ENCODE assay signal across 9 cellular contexts in the genomic region with DNA sequence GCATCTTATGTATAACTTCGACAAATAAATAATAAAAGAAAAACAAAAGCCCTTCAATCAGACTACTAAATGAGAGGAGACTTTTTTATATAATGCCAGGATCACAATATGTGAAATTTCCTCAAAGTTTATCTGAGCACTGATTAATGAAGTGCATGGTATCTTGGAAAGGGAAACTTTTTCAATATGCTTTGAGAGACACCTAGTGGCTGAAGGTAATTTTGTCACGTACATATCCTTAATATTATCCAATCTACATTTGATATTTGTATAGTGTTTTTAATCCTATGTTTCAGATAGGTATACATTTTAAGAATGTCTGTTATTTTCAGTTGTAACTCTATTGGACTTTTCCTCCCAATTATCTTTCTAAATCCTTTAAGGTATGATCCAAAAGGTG.
DNase-seq lines count a peak whose midpoint lies in the region; ATAC-seq and TF ChIP-seq lines count a peak whose summit lies in the region.
"Had no signal": no experiment of that assay in that cellular context is flagged by ENCODE, and none has a peak within 500 bp of the region (broad histone marks: within the 10 kb centered on the region; RNA-seq: fewer than 3 reads in every experiment).

No MANE protein-coding gene starts in this region.

- H2AFZ ChIP-seq in OCI-LY7 (ENCODE audit: low read length): no peak overlapping the region

- no peaks in the 10 kb centered on the region for H4K20me1 ChIP-seq in OCI-LY7 (ENCODE audit: insufficient read depth, low read length)

- H3K4me1 ChIP-seq in OCI-LY7 (ENCODE audit: insufficient read depth, low read length, poor library complexity, severe bottlenecking): no peaks in the 10 kb centered on the region

- BruUV-seq in OCI-LY7 (replicated peaks; lab: Mats Ljungman, UMichigan): no TSS peak

- no peak for ATAC-seq in HG02981 (IDR thresholded peaks at IDR 0.05; ENCODE audit: unreplicated experiment)

- no peaks in the 10 kb centered on the region for H3K9me3 ChIP-seq in OCI-LY7 (ENCODE audit: low read length)

- no peak overlapping the region for H3K4me2 ChIP-seq in OCI-LY7 (ENCODE audit: low read length)

- DNase-seq in NOMO-1 treated with DMSO at 0.1 percent for 48 hours (lab: John Stamatoyannopoulos, UW; ENCODE audit: unreplicated experiment): peak; percentile 31
- no peak for DNase-seq in NOMO-1 treated with dmso at 0.1 percent for 144 hours (lab: John Stamatoyannopoulos, UW; ENCODE audit: unreplicated experiment)
- peak; percentile 0 for DNase-seq in OCI-LY7 (ENCODE audit: low spot score)
- DNase-seq in fibroblast of mammary gland (ENCODE audit: low read depth): peak; percentile 46
- peak; percentile 18 for DNase-seq in smooth muscle cell of the brain vasculature (ENCODE audit: low read depth, low spot score)
- DNase-seq in T1000 (lab: John Stamatoyannopoulos, UW): no peak
- DNase-seq in COR-L47 (lab: John Stamatoyannopoulos, UW): no peak
- DNase-seq: activated effector memory CD4-positive, alpha-beta T cell treated with anti-CD3 and anti-CD28 coated beads, Interleukin-2, amount 50 U/mL, for 16 hours had no signal

- CTCF ChIA-PET in OCI-LY7 (lab: Charles Lee; ENCODE audit: unreplicated experiment): no interaction called here

- H3K9me2 ChIP-seq in OCI-LY7 (ENCODE audit: insufficient read depth, low read length): no peaks in the 10 kb centered on the region

- peak; percentile 67 for TF ChIP-seq CTCF in OCI-LY7 (conservative IDR thresholded peaks at IDR 0.05; ENCODE audit: low read length)
- TF ChIP-seq CTCF in fibroblast of mammary gland (conservative IDR thresholded peaks at IDR 0.05; ENCODE audit: control insufficient read depth, insufficient read depth, low read depth, low read length): peak; percentile 48

- no peak overlapping the region for H3K27ac ChIP-seq in OCI-LY7 (ENCODE audit: low read depth, low read length, poor library complexity, severe bottlenecking)

- no peaks in the 10 kb centered on the region for H3K79me2 ChIP-seq in OCI-LY7 (ENCODE audit: insufficient read depth, low read depth, low read length)

- intact Hi-C loops in OCI-LY7 (cut with micrococcal nuclease; ENCODE audit: unreplicated experiment): loop anchor here (10.0 kb wide), 1 partner anchor 330 kb away; no protein-coding TSS in a partner anchor

- POLR2A ChIA-PET in OCI-LY7 (lab: Charles Lee): no interaction called here

- no peak overlapping the region for H3K4me3 ChIP-seq in OCI-LY7 (ENCODE audit: low read depth, low read length, poor library complexity, severe bottlenecking)
- H3K4me3 ChIP-seq in fibroblast of mammary gland (ENCODE audit: control insufficient read depth, low read depth, low read length): no peak overlapping the region

- H3K36me3 ChIP-seq in OCI-LY7 (ENCODE audit: insufficient read depth, low read length): no peaks in the 10 kb centered on the region

Comparison
In these comparisons a context has a peak if more than half of its experiments do, and no peak if none do; other contexts are left out.
1. DNase-seq: peak in NOMO-1 treated with DMSO at 0.1 percent for 48 hours (single experiment), OCI-LY7 (single experiment), fibroblast of mammary gland (single experiment) and smooth muscle cell of the brain vasculature (single experiment); none in NOMO-1 treated with dmso at 0.1 percent for 144 hours (single experiment), T1000 (single experiment) and COR-L47 (single experiment).